8 cellular contexts compared by ENCODE assay signal in genomic region chr2:9739508-9739907, GRCh38.
DNase-seq lines count a peak whose midpoint lies in the region; ATAC-seq and TF ChIP-seq lines count a peak whose summit lies in the region.

No MANE protein-coding gene starts in this region.

- H3K9me3 Mint-ChIP-seq in HFFc6: peaks cover 5% of the 10 kb centered on the region; the same call in 1 of the 2 replicates

- H3K4me3 ChIP-seq in fibroblast of villous mesenchyme (ENCODE audit: low read depth, low read length): peak overlapping the region; percentile 9

- H3K36me3 Mint-ChIP-seq in HFFc6 (ENCODE audit: low read depth): peaks cover 5% of the 10 kb centered on the region

- H3K27me3 Mint-ChIP-seq in HFFc6 (ENCODE audit: insufficient read depth): peaks cover 9% of the 10 kb centered on the region

- H3K4me1 Mint-ChIP-seq in HFFc6 (ENCODE audit: low read depth): peaks cover 13% of the 10 kb centered on the region

- peak overlapping the region; percentile 68; the same call in 1 of the 2 replicates for H3K4me3 Mint-ChIP-seq in HFFc6

- ATAC-seq in HG02588 (IDR thresholded peaks at IDR 0.05; ENCODE audit: unreplicated experiment): no peak

- H3K27ac Mint-ChIP-seq in HFFc6: peak overlapping the region; percentile 71; the same call in 1 of the 2 replicates

- no peak for TF ChIP-seq CTCF in HFFc6 (IDR thresholded peaks at IDR 0.05)
- TF ChIP-seq CTCF in fibroblast of villous mesenchyme (IDR thresholded peaks at IDR 0.05; ENCODE audit: insufficient read depth, low read depth, low read length): no peak

- DNase-seq in HFFc6 (no peak), fibroblast of villous mesenchyme (ENCODE audit: low read depth) (no peak), HuH-7.5 (ENCODE audit: low spot score) (no peak), DMS79 treated with DMSO at 0.1 percent for 48 hours (lab: John Stamatoyannopoulos, UW) (no peak), DMS53 (lab: John Stamatoyannopoulos, UW) (no peak)
- DNase-seq in activated CD8-positive, alpha-beta memory T cell treated with anti-CD3 and anti-CD28 coated beads for 24 hours: peak; percentile 79
- DNase-seq in stimulated activated CD4-positive, alpha-beta T cell treated with anti-CD3 and anti-CD28 coated beads, Interleukin-4, amount 100 ng/mL, for 24 hours: peak; percentile 42

Comparison
In these comparisons a context has a peak if more than half of its experiments do, and no peak if none do; other contexts are left out.
1. DNase-seq: peak in activated CD8-positive, alpha-beta memory T cell treated with anti-CD3 and anti-CD28 coated beads for 24 hours (single experiment) and stimulated activated CD4-positive, alpha-beta T cell treated with anti-CD3 and anti-CD28 coated beads, Interleukin-4, amount 100 ng/mL, for 24 hours (single experiment); none in HFFc6 (single experiment), fibroblast of villous mesenchyme (single experiment), HuH-7.5 (single experiment), DMS79 treated with DMSO at 0.1 percent for 48 hours (single experiment) and DMS53 (single experiment).